ENCODE assay signal across 17 cellular contexts in the genomic region with DNA sequence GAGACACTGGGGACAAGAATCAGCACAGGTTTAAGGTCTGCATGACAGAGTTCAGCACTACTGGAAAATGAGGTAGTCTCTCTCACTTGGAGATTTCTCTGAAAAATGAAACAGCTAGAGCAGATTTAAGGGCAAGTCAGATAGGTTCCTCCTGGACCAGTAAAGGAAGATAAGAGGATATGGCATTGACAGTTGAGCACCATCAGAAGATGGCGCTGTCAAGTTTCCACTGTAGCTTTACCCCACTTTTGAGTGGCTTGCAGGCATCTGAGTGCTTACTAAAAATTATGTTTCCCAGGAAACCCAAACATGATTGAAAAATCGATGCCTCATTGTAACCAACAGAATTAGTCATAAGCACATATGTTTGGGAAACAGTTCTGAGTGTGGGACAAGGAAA.
"Had no signal": no experiment of that assay in that cellular context is flagged by ENCODE, and none has a peak within 500 bp of the region (broad histone marks: within the 10 kb centered on the region; RNA-seq: fewer than 3 reads in every experiment).

No MANE protein-coding gene starts in this region.

- H3K4me1 ChIP-seq: esophagus muscularis mucosa, right atrium auricular region, tibial artery, vagina had no signal

- H3K4me3 ChIP-seq: cardiac muscle cell, esophagus muscularis mucosa, right atrium auricular region, skin epidermis, tibial artery, vagina had no signal

- ATAC-seq: activated CD8-positive, alpha-beta T cell treated with anti-CD3 and anti-CD28 coated beads for 36 hours; activated T-cell treated with anti-CD3 and anti-CD28 coated beads, Interleukin-2, amount 50 U/mL, for 4 hours; stimulated activated naive B cell treated with anti-CD40 and anti-IgM and Interleukin-4, amounts not matched to agents 10 μg/mL and 1 μg/mL and 100 μg/mL, for 72 hours had no signal

- H3K36me3 ChIP-seq: cardiac muscle cell, esophagus muscularis mucosa, right atrium auricular region, tibial artery, vagina had no signal

- H3K27ac ChIP-seq: cardiac muscle cell, esophagus muscularis mucosa, right atrium auricular region, skin epidermis, tibial artery, vagina had no signal

- H3K9me3 ChIP-seq: esophagus muscularis mucosa, right atrium auricular region, tibial artery, vagina had no signal

- H3K27me3 ChIP-seq: cardiac muscle cell, esophagus muscularis mucosa, right atrium auricular region, tibial artery, vagina had no signal

- DNase-seq: activated CD4-positive, alpha-beta T cell treated with anti-CD3 and anti-CD28 coated beads for 48 hours; activated CD8-positive, alpha-beta T cell treated with anti-CD3 and anti-CD28 coated beads for 36 hours; activated effector memory CD4-positive, alpha-beta T cell treated with Interleukin-2 at 50 U/mL for 16 hours; activated naive CD4-positive, alpha-beta T cell treated with anti-CD3 and anti-CD28 coated beads, Interleukin-2, amount 50 U/mL, for 16 hours; activated T-cell treated with anti-CD3 and anti-CD28 coated beads, Interleukin-2, amount 50 U/mL, for 4 hours; foreskin fibroblast; kidney glomerular epithelial cell; nucleus accumbens; stimulated activated CD4-positive, alpha-beta T cell treated with anti-CD3 and anti-CD28 coated beads, Interleukin-15, amount 100 ng/mL, for 24 hours; stimulated activated CD4-positive, alpha-beta T cell treated with anti-CD3 and anti-CD28 coated beads, Interleukin-4, amount 100 ng/mL, for 1 hour; stimulated activated naive B cell treated with anti-CD40 and anti-IgM and Interleukin-4, amounts not matched to agents 10 μg/mL and 1 μg/mL and 100 μg/mL, for 72 hours; tibial artery had no signal
